In genomic region chr21:39932335-39932734, GRCh38 we compare ENCODE assay signal across 9 cellular contexts.
"Had no signal": no experiment of that assay in that cellular context is flagged by ENCODE, and none has a peak within 500 bp of the region (broad histone marks: within the 10 kb centered on the region; RNA-seq: fewer than 3 reads in every experiment).

No MANE protein-coding gene starts in this region.

- H3K4me2 ChIP-seq: GM23338 had no signal

- H3K27ac ChIP-seq: GM23248 had no signal

- H3K4me3 ChIP-seq: GM23248, GM23338, HAP-1 had no signal

- DNase-seq: GM23248, GOT3, H7, H9, HCEC 1CT, HFFc6 had no signal

- H3K4me1 ChIP-seq: HAP-1 had no signal

- H2AFZ ChIP-seq: GM23248, GM23338 had no signal

- H3K9ac ChIP-seq: GM23248 had no signal

- ATAC-seq: GM23338, HCT116 had no signal

- H3K36me3 ChIP-seq: HAP-1 had no signal
